In genomic region chr3:10292505-10293419, GRCh38 we compare ENCODE assay signal across 9 cellular contexts. TPM values are rescaled to one million over a fixed set of nuclear protein-coding genes. Genes with fewer than 3 reads are reported as not detected.
DNase-seq lines count a peak whose midpoint lies in the region; ATAC-seq and TF ChIP-seq lines count a peak whose summit lies in the region.
"Had no signal": no experiment of that assay in that cellular context is flagged by ENCODE, and none has a peak within 500 bp of the region (broad histone marks: within the 10 kb centered on the region; RNA-seq: fewer than 3 reads in every experiment).

GHRL (minus strand) TSS chr3:10292947; CDS start chr3:10290180, 2,767 bp downstream.

- no peak for TF ChIP-seq POLR2A in sigmoid colon (IDR thresholded peaks at IDR 0.05)

- H3K4me1 ChIP-seq in sigmoid colon (no peaks in the 10 kb centered on the region), MM.1S (ENCODE audit: low read length) (no peaks in the 10 kb centered on the region)

- intact Hi-C loops in sigmoid colon (cut with DNase I), result no loop called here

- H3K9me3 ChIP-seq in sigmoid colon (no peaks in the 10 kb centered on the region), MM.1S (replicated peaks; ENCODE audit: insufficient read depth, low read length) (no peaks in the 10 kb centered on the region)

- no peak within 1 kb of the TSS for H3K4me3 ChIP-seq in sigmoid colon
- H3K4me3 ChIP-seq in MM.1S (ENCODE audit: low read length), result no peak within 1 kb of the TSS

- H3K79me2 ChIP-seq in MM.1S (ENCODE audit: low read length), result no peaks in the 10 kb centered on the region

- DNase-seq in GM10266 (ENCODE audit: extremely low spot score) (peak; percentile 71), HuH-7.5 (ENCODE audit: low spot score) (peak; percentile 72), germinal center (ENCODE audit: low spot score) (peak; percentile 78), sigmoid colon (no peak), DMS 273 treated with DMSO at 0.1 percent for 48 hours (lab: John Stamatoyannopoulos, UW) (no peak), glomerular visceral epithelial cell (ENCODE audit: extremely low spot score) (no peak), MM.1S (no peak)

- H3K27ac ChIP-seq in sigmoid colon (no peak within 1 kb of the TSS), MM.1S (ENCODE audit: low read length) (no peak within 1 kb of the TSS)

- no peak within 1 kb of the TSS for H2AFZ ChIP-seq in MM.1S (ENCODE audit: low read length)

- TF ChIP-seq EP300 in sigmoid colon (IDR thresholded peaks at IDR 0.05), result no peak

- peak; percentile 67 for ATAC-seq in GM21390 (IDR thresholded peaks at IDR 0.05; ENCODE audit: unreplicated experiment)

- TF ChIP-seq CTCF in GM10266 (IDR thresholded peaks at IDR 0.05; ENCODE audit: control insufficient read depth, insufficient read depth, low read depth, missing control alignments), result no peak
- no peak for TF ChIP-seq CTCF in sigmoid colon (IDR thresholded peaks at IDR 0.05)
- no peak for TF ChIP-seq CTCF in MM.1S (IDR thresholded peaks at IDR 0.05; ENCODE audit: low read length)

- no peaks in the 10 kb centered on the region for H3K9me2 ChIP-seq in MM.1S (replicated peaks; ENCODE audit: insufficient read depth, low read length)

- no peak within 1 kb of the TSS for H3K9ac ChIP-seq in MM.1S (ENCODE audit: low read length)

- H3F3A ChIP-seq in MM.1S (ENCODE audit: insufficient read depth, low read length), result no peaks in the 10 kb centered on the region

- WGBS in sigmoid colon, 2 donors, result 41 to 82% methylated on average over 12 of the region's 12 CpGs

- H3K27me3 ChIP-seq in sigmoid colon (no peaks in the 10 kb centered on the region), MM.1S (replicated peaks; ENCODE audit: insufficient read depth, low read length) (no peaks in the 10 kb centered on the region)

- no peak within 1 kb of the TSS for H3K4me2 ChIP-seq in MM.1S (ENCODE audit: low read depth, low read length)

- H3K36me3 ChIP-seq in sigmoid colon (peaks cover 0 to 18% (median 9%) of the 10 kb centered on the region in 4 donors), MM.1S (replicated peaks; ENCODE audit: insufficient read depth, low read length) (no peaks in the 10 kb centered on the region)

- H4K20me1 ChIP-seq in MM.1S (ENCODE audit: insufficient read depth, low read length), result no peaks in the 10 kb centered on the region

RNA-seq across cellular contexts. Expression of gene GHRL, which starts in this region (rescaled TPM):
- total RNA-seq in sigmoid colon, result under 1 TPM in 2 of 4 donors, not detected in 2; 0.54 to 0.71 TPM
- 1 to 10 TPM in 1 of 3 donors, not detected in 2; 1.5 TPM for polyA plus RNA-seq in sigmoid colon
- total RNA-seq: renal cortical epithelial cell had no signal

Comparison
In these comparisons a context has a peak if more than half of its experiments do, and no peak if none do; other contexts are left out.
1. DNase-seq: peak in GM10266 (single experiment), HuH-7.5 (single experiment) and germinal center (single experiment); none in sigmoid colon (single experiment), DMS 273 treated with DMSO at 0.1 percent for 48 hours (single experiment), glomerular visceral epithelial cell (single experiment) and MM.1S (single experiment).